ENCODE assay signal across 23 cellular contexts in the genomic region with DNA sequence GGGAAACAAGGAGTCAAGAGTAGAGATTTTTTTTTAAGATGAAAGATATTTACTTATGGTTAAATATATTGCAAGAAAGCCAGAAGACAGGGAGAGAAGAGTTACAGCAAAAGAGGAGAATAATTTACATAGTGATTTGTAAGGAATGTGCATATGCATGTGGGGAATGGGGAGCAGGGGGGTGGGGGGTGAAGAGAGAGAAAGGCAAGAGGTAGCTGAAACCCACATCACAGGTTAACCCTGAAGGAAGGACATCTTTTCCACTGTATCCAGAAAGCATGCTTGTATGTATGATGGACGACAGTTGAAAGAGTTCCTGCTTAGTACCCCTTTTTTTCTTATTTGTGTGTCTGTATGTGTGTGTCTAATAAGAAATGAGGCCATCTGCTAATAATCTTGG.
A peak's percentile ranks its signal among the peaks of the same experiment; 100 is the strongest.
DNase-seq lines count a peak whose midpoint lies in the region; ATAC-seq and TF ChIP-seq lines count a peak whose summit lies in the region.
"Had no signal": no experiment of that assay in that cellular context is flagged by ENCODE, and none has a peak within 500 bp of the region (broad histone marks: within the 10 kb centered on the region; RNA-seq: fewer than 3 reads in every experiment).

No MANE protein-coding gene starts in this region.

- H4K20me1 ChIP-seq in GM23338 (replicated peaks; ENCODE audit: insufficient read depth) (no peaks in the 10 kb centered on the region), PC-3 (ENCODE audit: low read length) (no peaks in the 10 kb centered on the region)
- H4K20me1 ChIP-seq: BLaER1 had no signal

- peak; percentile 53 for ATAC-seq in GM23338
- ATAC-seq in PC-3, result no peak

- H3K9ac ChIP-seq in endodermal cell (ENCODE audit: extremely low read depth, low read length, poor library complexity, severe bottlenecking), result no peak overlapping the region
- no peak overlapping the region for H3K9ac ChIP-seq in PC-3 (ENCODE audit: low read length)
- H3K9ac ChIP-seq: BLaER1 had no signal

- no peaks in the 10 kb centered on the region for H3K36me3 Mint-ChIP-seq in GM23338 (ENCODE audit: low read depth)
- H3K36me3 Mint-ChIP-seq in endodermal cell (ENCODE audit: low read depth), result no peaks in the 10 kb centered on the region
- no peaks in the 10 kb centered on the region for H3K36me3 Mint-ChIP-seq in activated CD4-positive, alpha-beta memory T cell treated with anti-CD3 and anti-CD28 coated beads, Interleukin-2, amount 10 ng/mL, durations not matched to agents 7 days and 5 days (ENCODE audit: low read depth)
- H3K36me3 Mint-ChIP-seq: CD14-positive monocyte; CD4-positive, alpha-beta memory T cell; CD4-positive, CD25-positive, alpha-beta regulatory T cell; CD8-positive, alpha-beta memory T cell had no signal

- H3K79me2 ChIP-seq in GM23338 (replicated peaks; ENCODE audit: insufficient read depth) (no peaks in the 10 kb centered on the region), PC-3 (ENCODE audit: low read length) (no peaks in the 10 kb centered on the region)

- no TSS peak for BruUV-seq in PC-3 (replicated peaks; lab: Mats Ljungman, UMichigan)

- H3K4me2 ChIP-seq in GM23338 (peak overlapping the region; percentile 67), PC-3 (ENCODE audit: low read length) (no peak overlapping the region)
- H3K4me2 ChIP-seq: BLaER1 had no signal

- CTCF ChIA-PET in activated CD4-positive, alpha-beta memory T cell treated with anti-CD3 and anti-CD28 coated beads, Interleukin-2, amount 10 ng/mL, durations not matched to agents 7 days and 5 days (lab: Charles Lee), result no interaction called here
- CTCF ChIA-PET in PC-3 (lab: Charles Lee), result no interaction called here

- H3K27me3 Mint-ChIP-seq in GM23338 (ENCODE audit: insufficient read depth, low read depth, poor library complexity) (no peaks in the 10 kb centered on the region), endodermal cell (ENCODE audit: insufficient read depth) (no peaks in the 10 kb centered on the region)
- H3K27me3 Mint-ChIP-seq in activated CD4-positive, alpha-beta memory T cell treated with anti-CD3 and anti-CD28 coated beads, Interleukin-2, amount 10 ng/mL, durations not matched to agents 7 days and 5 days, result no peaks in the 10 kb centered on the region
- H3K27me3 Mint-ChIP-seq: CD4-positive, alpha-beta memory T cell; CD4-positive, CD25-positive, alpha-beta regulatory T cell; CD8-positive, alpha-beta memory T cell had no signal

- H2AFZ ChIP-seq in GM23338 (no peak overlapping the region), PC-3 (ENCODE audit: low read length) (no peak overlapping the region)

- H3K36me3 ChIP-seq in GM23338 (ENCODE audit: insufficient read depth) (no peaks in the 10 kb centered on the region), H7 (replicated peaks; ENCODE audit: control insufficient read depth, insufficient read depth, low read length) (no peaks in the 10 kb centered on the region), endodermal cell (ENCODE audit: control insufficient read depth, insufficient read depth, low read length) (no peaks in the 10 kb centered on the region), PC-3 (ENCODE audit: low read depth, low read length) (no peaks in the 10 kb centered on the region)
- H3K36me3 ChIP-seq: BE2C, BLaER1 had no signal

- H3K27me3 ChIP-seq in GM23338 (ENCODE audit: insufficient read depth) (no peaks in the 10 kb centered on the region), H7 (ENCODE audit: control insufficient read depth, insufficient read depth, low read length) (no peaks in the 10 kb centered on the region), endodermal cell (ENCODE audit: control insufficient read depth, insufficient read depth, low read length, poor library complexity, severe bottlenecking) (no peaks in the 10 kb centered on the region), PC-3 (ENCODE audit: low read length) (no peaks in the 10 kb centered on the region)
- H3K27me3 ChIP-seq: BE2C, BLaER1 had no signal

- H3K4me3 ChIP-seq in GM23338, result peak overlapping the region; percentile 9; the same call in 1 of the 2 replicates
- no peak overlapping the region for H3K4me3 ChIP-seq in H7 (ENCODE audit: insufficient read depth, low read depth, low read length)
- H3K4me3 ChIP-seq in endodermal cell (ENCODE audit: low read length), result no peak overlapping the region
- H3K4me3 ChIP-seq in coronary artery, result no peak overlapping the region
- no peak overlapping the region for H3K4me3 ChIP-seq in PC-3 (ENCODE audit: low read length)
- H3K4me3 ChIP-seq: BLaER1 had no signal

- H3F3A ChIP-seq in GM23338 (replicated peaks; ENCODE audit: low read depth) (no peaks in the 10 kb centered on the region), PC-3 (ENCODE audit: low read length, unreplicated experiment) (no peaks in the 10 kb centered on the region)

- no peak overlapping the region for H3K27ac ChIP-seq in GM23338 (ENCODE audit: low read depth)
- no peak overlapping the region for H3K27ac ChIP-seq in endodermal cell (ENCODE audit: low read depth, low read length)
- H3K27ac ChIP-seq in coronary artery, result no peak overlapping the region
- no peak overlapping the region for H3K27ac ChIP-seq in PC-3 (ENCODE audit: low read length)
- H3K27ac ChIP-seq: BLaER1 had no signal

- 0 out of 2 replicates have a peak overlapping the region, but pooled peaks have one; percentile 10 for H3K27ac Mint-ChIP-seq in GM23338
- no peak overlapping the region for H3K27ac Mint-ChIP-seq in endodermal cell
- H3K27ac Mint-ChIP-seq in activated CD4-positive, alpha-beta memory T cell treated with anti-CD3 and anti-CD28 coated beads, Interleukin-2, amount 10 ng/mL, durations not matched to agents 7 days and 5 days, result no peak overlapping the region
- H3K27ac Mint-ChIP-seq: CD14-positive monocyte; CD4-positive, alpha-beta memory T cell; CD4-positive, CD25-positive, alpha-beta regulatory T cell had no signal

- H3K9me3 ChIP-seq in endodermal cell (ENCODE audit: control insufficient read depth, low read length) (no peaks in the 10 kb centered on the region), PC-3 (ENCODE audit: low read length) (no peaks in the 10 kb centered on the region)
- H3K9me3 ChIP-seq: BE2C, BLaER1 had no signal

- H3K4me1 ChIP-seq in GM23338 (ENCODE audit: insufficient read depth), result peaks cover 28% of the 10 kb centered on the region
- no peaks in the 10 kb centered on the region for H3K4me1 ChIP-seq in endodermal cell (ENCODE audit: control insufficient read depth, insufficient read depth, low read length)
- no peaks in the 10 kb centered on the region for H3K4me1 ChIP-seq in PC-3 (ENCODE audit: insufficient read depth, low read length)
- H3K4me1 ChIP-seq: BE2C, BLaER1 had no signal

- intact Hi-C loops in PC-3 (cut with micrococcal nuclease), result no loop called here

- POLR2A ChIA-PET in activated CD4-positive, alpha-beta memory T cell treated with anti-CD3 and anti-CD28 coated beads, Interleukin-2, amount 10 ng/mL, durations not matched to agents 7 days and 5 days (lab: Charles Lee), result no interaction called here
- POLR2A ChIA-PET in PC-3 (lab: Charles Lee; ENCODE audit: unreplicated experiment), result no interaction called here

- DNase-seq in GM23338 (ENCODE audit: low spot score) (peak; percentile 53), H7 (peak; percentile 21), endodermal cell (peak; percentile 63), iPS-NIHi11 (ENCODE audit: low spot score) (peak; percentile 12), coronary artery (ENCODE audit: low spot score) (no peak), DMS79 treated with DMSO at 0.1 percent for 48 hours (lab: John Stamatoyannopoulos, UW) (no peak), PC-3 (no peak)
- DNase-seq in activated CD4-positive, alpha-beta memory T cell treated with anti-CD3 and anti-CD28 coated beads, Interleukin-2, amount 10 ng/mL, durations not matched to agents 7 days and 5 days, result no peak
- DNase-seq: 8988T; ACHN; BE2C; C1 segment of cervical spinal cord; CD4-positive, alpha-beta memory T cell; CD4-positive, CD25-positive, alpha-beta regulatory T cell; CD8-positive, alpha-beta memory T cell; COR-L47; DMS 273 treated with DMSO at 0.1 percent for 48 hours; DMS153; DMS53; DMS79; GF-D8 had no signal

- no peak overlapping the region; the same call in 2 of the 3 replicates for H3K4me3 Mint-ChIP-seq in GM23338
- H3K4me3 Mint-ChIP-seq in endodermal cell, result no peak overlapping the region
- H3K4me3 Mint-ChIP-seq in activated CD4-positive, alpha-beta memory T cell treated with anti-CD3 and anti-CD28 coated beads, Interleukin-2, amount 10 ng/mL, durations not matched to agents 7 days and 5 days, result no peak overlapping the region
- H3K4me3 Mint-ChIP-seq: CD14-positive monocyte; CD4-positive, alpha-beta memory T cell; CD4-positive, CD25-positive, alpha-beta regulatory T cell; CD8-positive, alpha-beta memory T cell had no signal

- H3K4me1 Mint-ChIP-seq in GM23338 (peaks cover 36% of the 10 kb centered on the region), endodermal cell (peaks cover 7% of the 10 kb centered on the region)
- no peaks in the 10 kb centered on the region for H3K4me1 Mint-ChIP-seq in activated CD4-positive, alpha-beta memory T cell treated with anti-CD3 and anti-CD28 coated beads, Interleukin-2, amount 10 ng/mL, durations not matched to agents 7 days and 5 days
- H3K4me1 Mint-ChIP-seq: CD14-positive monocyte; CD4-positive, alpha-beta memory T cell; CD4-positive, CD25-positive, alpha-beta regulatory T cell; CD8-positive, alpha-beta memory T cell had no signal

- no peak for TF ChIP-seq CTCF in GM23338 (conservative IDR thresholded peaks at IDR 0.05; ENCODE audit: low read depth in 2 of 2)
- no peak for TF ChIP-seq CTCF in endodermal cell (conservative IDR thresholded peaks at IDR 0.05)
- TF ChIP-seq CTCF in coronary artery (IDR thresholded peaks at IDR 0.05), result no peak
- no peak for TF ChIP-seq CTCF in PC-3 (conservative IDR thresholded peaks at IDR 0.05; ENCODE audit: low read depth, low read length)

- H3K9me3 Mint-ChIP-seq in GM23338, result no peaks in the 10 kb centered on the region
- no peaks in the 10 kb centered on the region for H3K9me3 Mint-ChIP-seq in endodermal cell
- H3K9me3 Mint-ChIP-seq in activated CD4-positive, alpha-beta memory T cell treated with anti-CD3 and anti-CD28 coated beads, Interleukin-2, amount 10 ng/mL, durations not matched to agents 7 days and 5 days, result no peaks in the 10 kb centered on the region
- H3K9me3 Mint-ChIP-seq: CD14-positive monocyte had no signal

- H3K9me2 ChIP-seq in GM23338 (ENCODE audit: insufficient read depth) (no peaks in the 10 kb centered on the region), PC-3 (replicated peaks; ENCODE audit: low read length) (no peaks in the 10 kb centered on the region)

- 90 to 96% methylated on average over 1 of the region's 1 CpG for WGBS in endodermal cell (ENCODE audit: insufficient coverage in 1 of 2, insufficient read length in 1 of 2), 2 experiments

TF ChIP-seq in GM23338, 12 proteins besides CTCF, POLR2A, EP300 and RAD21 (continues in another document):
- no peak for TF ChIP-seq CREB1 (CRISPR knock-in tag; IDR thresholded peaks at IDR 0.05; ENCODE audit: low read depth)

Comparison
In these comparisons a context has a peak if more than half of its experiments do, and no peak if none do; other contexts are left out.
1. DNase-seq: peak in GM23338 (single experiment), H7 (single experiment), endodermal cell (single experiment) and iPS-NIHi11 (single experiment); none in activated CD4-positive, alpha-beta memory T cell treated with anti-CD3 and anti-CD28 coated beads, Interleukin-2, amount 10 ng/mL, durations not matched to agents 7 days and 5 days (single experiment), coronary artery (single experiment), DMS79 treated with DMSO at 0.1 percent for 48 hours (single experiment) and PC-3 (single experiment).